1 cellular context compared by ENCODE assay signal in the genomic region with DNA sequence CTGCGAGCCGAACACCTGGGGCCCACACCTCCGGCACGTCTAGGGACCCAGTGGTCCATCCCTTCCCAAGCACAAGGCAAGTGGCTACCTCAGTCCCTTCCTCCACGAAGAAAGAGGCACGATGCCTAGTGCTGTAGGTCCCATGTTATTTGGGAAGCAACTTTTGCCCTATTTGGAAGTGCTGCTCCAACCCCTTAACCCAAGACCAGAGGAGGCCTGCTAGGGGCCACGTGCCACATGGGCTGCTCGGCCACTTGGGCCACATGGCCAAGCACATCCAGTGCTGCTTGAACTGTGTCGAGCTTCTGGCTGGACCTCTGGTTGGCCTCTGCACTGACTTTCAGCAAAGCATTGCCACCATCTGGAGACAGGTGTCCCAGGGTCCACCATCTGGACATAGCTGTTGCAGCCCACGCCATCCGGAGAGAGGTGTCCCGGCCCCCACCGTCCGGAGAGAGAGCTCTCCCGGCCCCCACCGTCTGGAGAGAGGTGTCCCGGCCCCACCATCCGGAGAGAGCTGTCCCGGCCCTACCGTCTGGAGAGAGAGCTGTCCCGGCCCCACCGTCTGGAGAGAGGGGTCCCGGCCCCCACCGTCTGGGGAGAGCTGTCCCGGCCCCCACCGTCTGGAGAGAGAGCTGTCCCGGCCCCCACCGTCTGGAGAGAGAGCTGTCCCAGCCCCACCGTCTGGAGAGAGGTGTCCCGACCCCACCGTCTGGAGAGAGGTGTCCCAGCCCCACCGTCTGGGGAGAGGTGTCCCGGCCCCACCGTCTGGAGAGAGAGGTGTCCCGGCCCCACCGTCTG.
TF ChIP-seq lines count a peak whose summit lies in the region.

No MANE protein-coding gene starts in this region.

TF ChIP-seq in H1, 55 proteins besides CTCF, POLR2A, EP300 and RAD21:
- TF ChIP-seq, protein P1, sequence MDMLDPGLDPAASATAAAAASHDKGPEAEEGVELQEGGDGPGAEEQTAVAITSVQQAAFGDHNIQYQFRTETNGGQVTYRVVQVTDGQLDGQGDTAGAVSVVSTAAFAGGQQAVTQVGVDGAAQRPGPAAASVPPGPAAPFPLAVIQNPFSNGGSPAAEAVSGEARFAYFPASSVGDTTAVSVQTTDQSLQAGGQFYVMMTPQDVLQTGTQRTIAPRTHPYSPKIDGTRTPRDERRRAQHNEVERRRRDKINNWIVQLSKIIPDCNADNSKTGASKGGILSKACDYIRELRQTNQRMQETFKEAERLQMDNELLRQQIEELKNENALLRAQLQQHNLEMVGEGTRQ (IDR thresholded peaks at IDR 0.05; ENCODE audit: low read length), result no peak
- TF ChIP-seq EZH2 (IDR thresholded peaks at IDR 0.05; ENCODE audit: low read depth, low read length, severe bottlenecking) (no peak), SP1 (IDR thresholded peaks at IDR 0.05; ENCODE audit: low read depth, low read length) (no peak), BACH1 (IDR thresholded peaks at IDR 0.05; ENCODE audit: low read length) (no peak), JUN (IDR thresholded peaks at IDR 0.05; ENCODE audit: low read depth, low read length) (no peak), KDM1A (IDR thresholded peaks at IDR 0.05; ENCODE audit: borderline replicate concordance, low read length) (no peak), MAFK (IDR thresholded peaks at IDR 0.05; ENCODE audit: low read depth, low read length) (no peak), KDM5A (IDR thresholded peaks at IDR 0.05; ENCODE audit: low read length) (no peak), SIN3A (conservative IDR thresholded peaks at IDR 0.05 in 1 of 2, IDR thresholded peaks at IDR 0.05 in 1 of 2; ENCODE audit: low read depth in 1 of 2, low read length in 2 of 2) (no peak), NRF1 (IDR thresholded peaks at IDR 0.05; ENCODE audit: low read depth, low read length) (no peak), TEAD4 (IDR thresholded peaks at IDR 0.05; ENCODE audit: low read depth, low read length) (no peak), TAF1 (IDR thresholded peaks at IDR 0.05; ENCODE audit: low read depth, low read length) (no peak), CREB1 (IDR thresholded peaks at IDR 0.05) (no peak)
- TF ChIP-seq, protein P2, sequence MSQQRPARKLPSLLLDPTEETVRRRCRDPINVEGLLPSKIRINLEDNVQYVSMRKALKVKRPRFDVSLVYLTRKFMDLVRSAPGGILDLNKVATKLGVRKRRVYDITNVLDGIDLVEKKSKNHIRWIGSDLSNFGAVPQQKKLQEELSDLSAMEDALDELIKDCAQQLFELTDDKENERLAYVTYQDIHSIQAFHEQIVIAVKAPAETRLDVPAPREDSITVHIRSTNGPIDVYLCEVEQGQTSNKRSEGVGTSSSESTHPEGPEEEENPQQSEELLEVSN (IDR thresholded peaks at IDR 0.05), result no peak
- TF ChIP-seq, protein P3, sequence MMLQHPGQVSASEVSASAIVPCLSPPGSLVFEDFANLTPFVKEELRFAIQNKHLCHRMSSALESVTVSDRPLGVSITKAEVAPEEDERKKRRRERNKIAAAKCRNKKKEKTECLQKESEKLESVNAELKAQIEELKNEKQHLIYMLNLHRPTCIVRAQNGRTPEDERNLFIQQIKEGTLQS (IDR thresholded peaks at IDR 0.05; ENCODE audit: insufficient read depth, low read depth, low read length), result no peak
